Comparison of ENCODE assay signal across 11 cellular contexts in genomic region chr2:162025121-162025911, GRCh38. TPM values are rescaled to one million over a fixed set of nuclear protein-coding genes. Genes with fewer than 3 reads are reported as not detected.
A peak's percentile ranks its signal among the peaks of the same experiment; 100 is the strongest.
DNase-seq lines count a peak whose midpoint lies in the region; ATAC-seq, FAIRE-seq and TF ChIP-seq lines count a peak whose summit lies in the region.
"Had no signal": no experiment of that assay in that cellular context is flagged by ENCODE, and none has a peak within 500 bp of the region (broad histone marks: within the 10 kb centered on the region; RNA-seq: fewer than 3 reads in every experiment).

No MANE protein-coding gene starts in this region.

- H3K9me3 ChIP-seq in DND-41 (ENCODE audit: insufficient read depth, low read length, severe bottlenecking) (no peaks in the 10 kb centered on the region), astrocyte (ENCODE audit: insufficient read depth, low read depth, low read length) (no peaks in the 10 kb centered on the region), osteoblast (ENCODE audit: low read depth, low read length) (no peaks in the 10 kb centered on the region), HAP-1 (no peaks in the 10 kb centered on the region)

- ATAC-seq in DND-41 (ENCODE audit: insufficient read depth, low read depth): no peak

- DNase-seq in DND-41: no peak
- peak; percentile 26 for DNase-seq in HTR-8/SVneo (ENCODE audit: insufficient read length, low spot score)
- peak; percentile 66 for DNase-seq in astrocyte (ENCODE audit: low read depth)
- DNase-seq in osteoblast (ENCODE audit: insufficient read length, low spot score, missing footprints): peak; percentile 73
- DNase-seq in effector CD8-positive, alpha-beta T cell (lab: John Stamatoyannopoulos, UW): no peak
- DNase-seq in HAP-1 (ENCODE audit: low spot score in 2 of 2): no peak
- no peak for DNase-seq in ureter (ENCODE audit: low spot score)
- DNase-seq: GF-D8, NCI-H1436, WERI-Rb-1 had no signal

- H4K20me1 ChIP-seq in DND-41 (ENCODE audit: insufficient read depth, low read length) (no peaks in the 10 kb centered on the region), astrocyte (ENCODE audit: insufficient read depth, low read length) (no peaks in the 10 kb centered on the region), osteoblast (ENCODE audit: insufficient read depth, low read length) (no peaks in the 10 kb centered on the region)

- peaks cover 97% of the 10 kb centered on the region for H3K36me3 ChIP-seq in DND-41 (ENCODE audit: insufficient read depth, low read length)
- no peaks in the 10 kb centered on the region for H3K36me3 ChIP-seq in astrocyte (ENCODE audit: insufficient read depth, low read length)
- H3K36me3 ChIP-seq in osteoblast (ENCODE audit: insufficient read depth, low read length): no peaks in the 10 kb centered on the region
- no peaks in the 10 kb centered on the region for H3K36me3 ChIP-seq in HAP-1 (replicated peaks)
- H3K36me3 ChIP-seq: WERI-Rb-1 had no signal

- peaks cover 17% of the 10 kb centered on the region for H3K4me1 Mint-ChIP-seq in astrocyte (ENCODE audit: low read depth, unreplicated experiment)

- no peak overlapping the region for H3K9ac ChIP-seq in DND-41 (ENCODE audit: low read depth, low read length)
- H3K9ac ChIP-seq in astrocyte (ENCODE audit: low read length): no peak overlapping the region

- FAIRE-seq in HTR-8/SVneo (lab: Jason Lieb, UNC) (no peak), astrocyte (lab: Jason Lieb, UNC) (no peak)

- no peak for TF ChIP-seq CTCF in DND-41 (IDR thresholded peaks at IDR 0.05; ENCODE audit: borderline replicate concordance, extremely low read depth, low read length, poor library complexity, severe bottlenecking)
- TF ChIP-seq CTCF in astrocyte (IDR thresholded peaks at IDR 0.05; ENCODE audit: insufficient read depth, low read depth, low read length): no peak
- no peak for TF ChIP-seq CTCF in osteoblast (IDR thresholded peaks at IDR 0.05; ENCODE audit: extremely low read depth, low read depth, low read length)

- H3K27ac Mint-ChIP-seq in astrocyte (ENCODE audit: unreplicated experiment): no peak overlapping the region
- H3K27ac Mint-ChIP-seq: progenitor cell of endocrine pancreas had no signal

- H3K4me1 ChIP-seq in DND-41 (ENCODE audit: insufficient read depth, low read length) (peaks cover 12% of the 10 kb centered on the region), astrocyte (ENCODE audit: insufficient read depth, low read length) (peaks cover 5% of the 10 kb centered on the region), osteoblast (ENCODE audit: insufficient read depth, low read length) (peaks cover 37% of the 10 kb centered on the region), HAP-1 (no peaks in the 10 kb centered on the region)

- no peaks in the 10 kb centered on the region for H3K27me3 Mint-ChIP-seq in astrocyte (ENCODE audit: low read depth, unreplicated experiment)

- H3K27ac ChIP-seq in DND-41 (ENCODE audit: low read length) (peak overlapping the region; percentile 46), astrocyte (ENCODE audit: low read depth, low read length) (no peak overlapping the region), osteoblast (ENCODE audit: low read depth, low read length) (no peak overlapping the region)
- H3K27ac ChIP-seq: WERI-Rb-1 had no signal

- peaks cover 2% of the 10 kb centered on the region for H3K9me3 Mint-ChIP-seq in astrocyte (ENCODE audit: unreplicated experiment)

- no peaks in the 10 kb centered on the region for H3K36me3 Mint-ChIP-seq in astrocyte (ENCODE audit: low read depth, unreplicated experiment)

- H3K27me3 ChIP-seq in DND-41 (ENCODE audit: insufficient read depth, low read length, poor library complexity) (no peaks in the 10 kb centered on the region), astrocyte (ENCODE audit: insufficient read depth, low read length) (no peaks in the 10 kb centered on the region), osteoblast (ENCODE audit: insufficient read depth, low read length) (no peaks in the 10 kb centered on the region), HAP-1 (ENCODE audit: low read depth) (no peaks in the 10 kb centered on the region)

- H3K4me2 ChIP-seq in DND-41 (ENCODE audit: insufficient read depth, low read length) (no peak overlapping the region), astrocyte (ENCODE audit: low read length) (peak overlapping the region; percentile 1), osteoblast (ENCODE audit: insufficient read depth, low read length) (peak overlapping the region; percentile 15)

- no peaks in the 10 kb centered on the region for H3K79me2 ChIP-seq in DND-41 (ENCODE audit: insufficient read depth, low read length)
- H3K79me2 ChIP-seq in astrocyte (ENCODE audit: insufficient read depth, low read length): no peaks in the 10 kb centered on the region
- H3K79me2 ChIP-seq in osteoblast (ENCODE audit: insufficient read depth, low read length): no peaks in the 10 kb centered on the region

- H2AFZ ChIP-seq in DND-41 (ENCODE audit: low read depth, low read length) (no peak overlapping the region), astrocyte (ENCODE audit: low read depth, low read length) (no peak overlapping the region), osteoblast (ENCODE audit: low read length) (no peak overlapping the region)

- H3K4me3 ChIP-seq in DND-41 (ENCODE audit: low read depth in 1 of 2, low read length in 2 of 2) (no peak overlapping the region), astrocyte (ENCODE audit: insufficient read depth, low read depth, low read length) (no peak overlapping the region), osteoblast (ENCODE audit: insufficient read depth, low read length) (no peak overlapping the region), HAP-1 (no peak overlapping the region)

- no peak overlapping the region for H3K4me3 Mint-ChIP-seq in astrocyte (ENCODE audit: unreplicated experiment)

- in situ Hi-C loops in HAP-1 (cut with MboI; ENCODE audit: low sequenced_read_pairs): no loop called here

RNA-seq across cellular contexts. Expression of gene DPP4, which starts 48.7 kb away (rescaled TPM):
- total RNA-seq in astrocyte (5.3 and 6.7 TPM in 2 replicates), osteoblast (192 and 256 TPM in 2 replicates), ureter (2.1 TPM)

Comparison
In these comparisons a context has a peak if more than half of its experiments do, and no peak if none do; other contexts are left out.
1. DNase-seq: peak in HTR-8/SVneo (single experiment), astrocyte (single experiment) and osteoblast (single experiment); none in DND-41 (single experiment), effector CD8-positive, alpha-beta T cell (single experiment), HAP-1 (0 of 2) and ureter (single experiment).
2. RNA of gene DPP4, which starts 48.7 kb away (total RNA-seq): 192 to 256 TPM in osteoblast; 5.3 to 6.7 TPM in astrocyte and 2.1 TPM in ureter (single experiment); every median in the first group is over 10 times any median in the second.